Comparison of ENCODE assay signal across 14 cellular contexts in the genomic region with DNA sequence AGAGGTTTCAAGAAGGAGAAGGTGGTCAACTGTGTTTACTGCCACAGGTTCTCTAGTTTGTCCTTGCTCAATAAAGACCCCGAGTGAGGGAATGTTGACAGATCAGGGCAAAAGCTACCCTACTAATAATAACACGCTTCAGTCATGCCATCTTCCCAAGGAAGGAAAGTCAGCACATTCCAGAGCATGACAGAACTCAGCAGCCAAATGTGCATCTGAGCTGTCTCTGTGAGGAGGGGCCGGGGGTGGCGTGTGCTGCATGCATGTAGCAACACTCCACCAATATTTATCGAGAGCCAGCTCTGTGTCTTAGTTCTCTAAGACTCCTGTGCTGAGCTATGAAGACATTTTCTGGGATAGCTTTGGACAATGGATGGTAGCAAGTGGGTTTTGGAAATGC.
A peak's percentile ranks its signal among the peaks of the same experiment; 100 is the strongest.
DNase-seq lines count a peak whose midpoint lies in the region; ATAC-seq and TF ChIP-seq lines count a peak whose summit lies in the region.
"Had no signal": no experiment of that assay in that cellular context is flagged by ENCODE, and none has a peak within 500 bp of the region (broad histone marks: within the 10 kb centered on the region; RNA-seq: fewer than 3 reads in every experiment).

No MANE protein-coding gene starts in this region.

- DNase-seq in GM23248 (peak; percentile 71), epithelial cell of esophagus (ENCODE audit: low read depth) (peak; percentile 64), islet precursor cell (peak; percentile 29), gastrocnemius medialis (peak; percentile 33 to 67), DMS153 (lab: John Stamatoyannopoulos, UW) (no peak)
- no peak for DNase-seq in stimulated activated CD4-positive, alpha-beta T cell treated with anti-CD3 and anti-CD28 coated beads, Interleukin-2, amount 100 ng/mL, for 48 hours
- DNase-seq: ACHN, DMS79, H7, NCI-H187, NCI-H345, NCI-H526 had no signal

- ATAC-seq in gastrocnemius medialis = peak; percentile 89 to 95
- ATAC-seq in GM18520 (IDR thresholded peaks at IDR 0.05; ENCODE audit: unreplicated experiment) = no peak
- ATAC-seq: CD8-positive, alpha-beta T cell had no signal

- no peak for TF ChIP-seq POLR2A in gastrocnemius medialis (IDR thresholded peaks at IDR 0.05)

- 0 out of 2 replicates have a peak overlapping the region, but pooled peaks have one; percentile 5 for H2AFZ ChIP-seq in GM23248

- no peaks in the 10 kb centered on the region for H4K20me1 ChIP-seq in GM23248 (ENCODE audit: insufficient read depth)

- H3K79me2 ChIP-seq in GM23248 (ENCODE audit: insufficient read depth) = no peaks in the 10 kb centered on the region

- no peak overlapping the region for H3K9ac ChIP-seq in GM23248

- H3K36me3 ChIP-seq in GM23248 (ENCODE audit: low read depth) (no peaks in the 10 kb centered on the region), gastrocnemius medialis (no peaks in the 10 kb centered on the region)

- H3K4me1 ChIP-seq in GM23248 (ENCODE audit: insufficient read depth) (peaks cover 54% of the 10 kb centered on the region), gastrocnemius medialis (peaks cover 26 to 29% of the 10 kb centered on the region in 2 donors)

- no peak overlapping the region for H3K4me2 ChIP-seq in GM23248 (ENCODE audit: unreplicated experiment)

- no peak overlapping the region for H3K27ac ChIP-seq in GM23248
- H3K27ac ChIP-seq in gastrocnemius medialis = peak overlapping the region in 3 of 4 donors; percentile 5 to 38 (median 34)

- no peak overlapping the region for H3K4me3 ChIP-seq in GM23248
- H3K4me3 ChIP-seq in epithelial cell of esophagus (ENCODE audit: low read length) = no peak overlapping the region
- H3K4me3 ChIP-seq in gastrocnemius medialis = no peak overlapping the region

- TF ChIP-seq CTCF in epithelial cell of esophagus (IDR thresholded peaks at IDR 0.05; ENCODE audit: insufficient read depth, low read depth, low read length, missing control alignments) (no peak), gastrocnemius medialis (IDR thresholded peaks at IDR 0.05 in 4 of 5, conservative IDR thresholded peaks at IDR 0.05 in 1 of 5) (no peak)

- intact Hi-C loops in gastrocnemius medialis (cut with DNase I; ENCODE audit: low total_unique reads) = loop anchor here (5.0 kb wide), 1 partner anchor 81 kb away; no protein-coding TSS in a partner anchor

- H3K9me2 ChIP-seq in GM23248 (ENCODE audit: insufficient read depth) = no peaks in the 10 kb centered on the region

- H3K27me3 ChIP-seq in GM23248 (replicated peaks; ENCODE audit: insufficient read depth) (no peaks in the 10 kb centered on the region), gastrocnemius medialis (no peaks in the 10 kb centered on the region)

- 7 to 11% methylated on average over 5 of the region's 5 CpGs for WGBS in GM23248 (ENCODE audit: low coverage in 1 of 2, low lambda C conversion rate in 2 of 2, missing lambda C conversion rate in 2 of 2), 2 experiments

- H3F3A ChIP-seq in GM23248 (ENCODE audit: insufficient read depth) = peaks cover 39% of the 10 kb centered on the region

- in situ Hi-C loops in GM23248 (cut with MboI) = no loop called here
- in situ Hi-C loops in gastrocnemius medialis (cut with MboI; ENCODE audit: low sequenced_read_pairs in 4 of 4) = no loop called here

- no peaks in the 10 kb centered on the region for H3K9me3 ChIP-seq in GM23248 (ENCODE audit: low read depth)
- no peaks in the 10 kb centered on the region for H3K9me3 ChIP-seq in gastrocnemius medialis

Comparison
In these comparisons a context has a peak if more than half of its experiments do, and no peak if none do; other contexts are left out.
1. DNase-seq: peak in GM23248 (single experiment), epithelial cell of esophagus (single experiment), islet precursor cell (single experiment) and gastrocnemius medialis (2 of 2); none in stimulated activated CD4-positive, alpha-beta T cell treated with anti-CD3 and anti-CD28 coated beads, Interleukin-2, amount 100 ng/mL, for 48 hours (0 of 2) and DMS153 (single experiment).